In the genomic region with DNA sequence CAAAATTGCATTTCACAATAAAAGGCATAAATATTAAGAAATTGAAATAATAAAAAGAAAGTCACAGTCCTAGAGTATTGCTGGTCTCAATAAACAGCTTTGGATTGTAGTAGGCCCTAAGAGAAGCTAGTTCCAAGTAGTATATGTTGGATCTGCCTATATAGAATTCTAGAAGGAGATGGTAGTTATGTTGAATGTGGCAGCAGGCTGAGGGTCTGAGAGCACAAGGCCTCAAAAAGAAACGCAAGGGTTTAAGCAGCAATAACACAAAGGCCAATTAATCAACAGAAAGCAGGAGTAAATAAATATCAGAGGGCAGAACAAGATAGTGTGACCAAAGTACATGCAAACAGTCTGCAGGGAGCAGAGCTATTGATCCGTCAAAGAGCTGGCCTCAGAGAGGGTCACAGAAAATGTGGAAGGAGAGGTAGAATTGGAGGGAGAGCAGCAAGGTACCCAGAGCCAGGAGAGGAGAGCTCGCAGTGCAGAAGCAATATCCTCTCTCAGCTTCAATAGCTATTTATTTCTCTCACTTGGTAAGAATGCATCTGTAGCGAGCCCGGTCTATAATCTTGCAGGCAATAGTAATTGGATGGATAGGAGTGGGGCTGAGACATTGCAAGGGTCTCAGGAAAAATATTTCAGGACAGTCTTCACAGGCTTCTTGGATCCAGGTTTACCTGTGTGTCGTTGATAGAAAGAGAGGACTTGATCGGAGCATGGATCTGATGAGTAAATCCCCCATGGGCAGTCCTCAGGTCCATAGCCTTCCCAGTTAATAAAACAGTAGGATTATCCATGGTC, we compare ENCODE assay signal across 1 cellular context.
TF ChIP-seq lines count a peak whose summit lies in the region.

No MANE protein-coding gene starts in this region.

TF ChIP-seq in HepG2, 621 proteins besides CTCF, POLR2A, EP300 and RAD21 (continued from another document and continues in another):
- TF ChIP-seq IKZF5 (CRISPR knock-in tag; IDR thresholded peaks at IDR 0.05) (peak; percentile 53; the same call in 1 of the 2 replicates), ZNF263 (CRISPR knock-in tag; IDR thresholded peaks at IDR 0.05) (peak; percentile 55; the same call in 1 of the 2 replicates), FOXA1 (IDR thresholded peaks at IDR 0.05) (no peak), FOXA1 (CRISPR knock-in tag; IDR thresholded peaks at IDR 0.05) (peak; percentile 78), RCOR2 (CRISPR knock-in tag; IDR thresholded peaks at IDR 0.05) (peak; percentile 64; the same call in 1 of the 2 replicates), ONECUT2 (CRISPR knock-in tag; IDR thresholded peaks at IDR 0.05) (peak; percentile 99), BORCS8-MEF2B (CRISPR knock-in tag; IDR thresholded peaks at IDR 0.05) (peak; percentile 74; the same call in 1 of the 2 replicates), ARID5B (CRISPR knock-in tag; IDR thresholded peaks at IDR 0.05) (peak; percentile 97), ZNF761 (CRISPR knock-in tag; conservative IDR thresholded peaks at IDR 0.05) (0 out of 2 replicates have a peak, but pooled peaks have one; percentile 33), ZBTB20 (CRISPR knock-in tag; IDR thresholded peaks at IDR 0.05; ENCODE audit: borderline replicate concordance, low read depth) (peak; percentile 66; the same call in 1 of the 2 replicates), REPIN1 (CRISPR knock-in tag; IDR thresholded peaks at IDR 0.05; ENCODE audit: borderline replicate concordance, low read depth) (peak; percentile 94; the same call in 1 of the 2 replicates), ZMAT3 (CRISPR knock-in tag; conservative IDR thresholded peaks at IDR 0.05) (no peak; the same call in 1 of the 2 replicates), CSRNP1 (CRISPR knock-in tag; IDR thresholded peaks at IDR 0.05) (peak; percentile 69), ZNF792 (CRISPR knock-in tag; IDR thresholded peaks at IDR 0.05) (peak; percentile 70; the same call in 1 of the 2 replicates), ZNF569 (CRISPR knock-in tag; IDR thresholded peaks at IDR 0.05; ENCODE audit: borderline replicate concordance) (no peak), ZNF510 (CRISPR knock-in tag; IDR thresholded peaks at IDR 0.05; ENCODE audit: low read depth) (0 out of 2 replicates have a peak, but pooled peaks have one; percentile 33), ELF3 (CRISPR knock-in tag; IDR thresholded peaks at IDR 0.05) (peak; percentile 52), CBFB (CRISPR knock-in tag; IDR thresholded peaks at IDR 0.05) (peak; percentile 51; the same call in 1 of the 2 replicates), HHEX (CRISPR knock-in tag; IDR thresholded peaks at IDR 0.05) (peak; percentile 83), SKI (IDR thresholded peaks at IDR 0.05; ENCODE audit: partially characterized antibody) (peak; percentile 84), FOXP4 (CRISPR knock-in tag; IDR thresholded peaks at IDR 0.05) (peak; percentile 98), PAX8 (CRISPR knock-in tag; IDR thresholded peaks at IDR 0.05; ENCODE audit: borderline replicate concordance) (no peak)
- TF ChIP-seq, protein P1, sequence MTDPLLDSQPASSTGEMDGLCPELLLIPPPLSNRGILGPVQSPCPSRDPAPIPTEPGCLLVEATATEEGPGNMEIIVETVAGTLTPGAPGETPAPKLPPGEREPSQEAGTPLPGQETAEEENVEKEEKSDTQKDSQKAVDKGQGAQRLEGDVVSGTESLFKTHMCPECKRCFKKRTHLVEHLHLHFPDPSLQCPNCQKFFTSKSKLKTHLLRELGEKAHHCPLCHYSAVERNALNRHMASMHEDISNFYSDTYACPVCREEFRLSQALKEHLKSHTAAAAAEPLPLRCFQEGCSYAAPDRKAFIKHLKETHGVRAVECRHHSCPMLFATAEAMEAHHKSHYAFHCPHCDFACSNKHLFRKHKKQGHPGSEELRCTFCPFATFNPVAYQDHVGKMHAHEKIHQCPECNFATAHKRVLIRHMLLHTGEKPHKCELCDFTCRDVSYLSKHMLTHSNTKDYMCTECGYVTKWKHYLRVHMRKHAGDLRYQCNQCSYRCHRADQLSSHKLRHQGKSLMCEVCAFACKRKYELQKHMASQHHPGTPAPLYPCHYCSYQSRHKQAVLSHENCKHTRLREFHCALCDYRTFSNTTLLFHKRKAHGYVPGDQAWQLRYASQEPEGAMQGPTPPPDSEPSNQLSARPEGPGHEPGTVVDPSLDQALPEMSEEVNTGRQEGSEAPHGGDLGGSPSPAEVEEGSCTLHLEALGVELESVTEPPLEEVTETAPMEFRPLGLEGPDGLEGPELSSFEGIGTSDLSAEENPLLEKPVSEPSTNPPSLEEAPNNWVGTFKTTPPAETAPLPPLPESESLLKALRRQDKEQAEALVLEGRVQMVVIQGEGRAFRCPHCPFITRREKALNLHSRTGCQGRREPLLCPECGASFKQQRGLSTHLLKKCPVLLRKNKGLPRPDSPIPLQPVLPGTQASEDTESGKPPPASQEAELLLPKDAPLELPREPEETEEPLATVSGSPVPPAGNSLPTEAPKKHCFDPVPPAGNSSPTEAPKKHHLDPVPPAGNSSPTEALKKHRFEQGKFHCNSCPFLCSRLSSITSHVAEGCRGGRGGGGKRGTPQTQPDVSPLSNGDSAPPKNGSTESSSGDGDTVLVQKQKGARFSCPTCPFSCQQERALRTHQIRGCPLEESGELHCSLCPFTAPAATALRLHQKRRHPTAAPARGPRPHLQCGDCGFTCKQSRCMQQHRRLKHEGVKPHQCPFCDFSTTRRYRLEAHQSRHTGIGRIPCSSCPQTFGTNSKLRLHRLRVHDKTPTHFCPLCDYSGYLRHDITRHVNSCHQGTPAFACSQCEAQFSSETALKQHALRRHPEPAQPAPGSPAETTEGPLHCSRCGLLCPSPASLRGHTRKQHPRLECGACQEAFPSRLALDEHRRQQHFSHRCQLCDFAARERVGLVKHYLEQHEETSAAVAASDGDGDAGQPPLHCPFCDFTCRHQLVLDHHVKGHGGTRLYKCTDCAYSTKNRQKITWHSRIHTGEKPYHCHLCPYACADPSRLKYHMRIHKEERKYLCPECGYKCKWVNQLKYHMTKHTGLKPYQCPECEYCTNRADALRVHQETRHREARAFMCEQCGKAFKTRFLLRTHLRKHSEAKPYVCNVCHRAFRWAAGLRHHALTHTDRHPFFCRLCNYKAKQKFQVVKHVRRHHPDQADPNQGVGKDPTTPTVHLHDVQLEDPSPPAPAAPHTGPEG (CRISPR knock-in tag; IDR thresholded peaks at IDR 0.05): peak; percentile 23; the same call in 1 of the 2 replicates
- TF ChIP-seq, protein P2, sequence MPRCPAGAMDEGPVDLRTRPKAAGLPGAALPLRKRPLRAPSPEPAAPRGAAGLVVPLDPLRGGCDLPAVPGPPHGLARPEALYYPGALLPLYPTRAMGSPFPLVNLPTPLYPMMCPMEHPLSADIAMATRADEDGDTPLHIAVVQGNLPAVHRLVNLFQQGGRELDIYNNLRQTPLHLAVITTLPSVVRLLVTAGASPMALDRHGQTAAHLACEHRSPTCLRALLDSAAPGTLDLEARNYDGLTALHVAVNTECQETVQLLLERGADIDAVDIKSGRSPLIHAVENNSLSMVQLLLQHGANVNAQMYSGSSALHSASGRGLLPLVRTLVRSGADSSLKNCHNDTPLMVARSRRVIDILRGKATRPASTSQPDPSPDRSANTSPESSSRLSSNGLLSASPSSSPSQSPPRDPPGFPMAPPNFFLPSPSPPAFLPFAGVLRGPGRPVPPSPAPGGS (CRISPR knock-in tag; IDR thresholded peaks at IDR 0.05): 0 out of 2 replicates have a peak, but pooled peaks have one; percentile 34
- TF ChIP-seq, protein P3, sequence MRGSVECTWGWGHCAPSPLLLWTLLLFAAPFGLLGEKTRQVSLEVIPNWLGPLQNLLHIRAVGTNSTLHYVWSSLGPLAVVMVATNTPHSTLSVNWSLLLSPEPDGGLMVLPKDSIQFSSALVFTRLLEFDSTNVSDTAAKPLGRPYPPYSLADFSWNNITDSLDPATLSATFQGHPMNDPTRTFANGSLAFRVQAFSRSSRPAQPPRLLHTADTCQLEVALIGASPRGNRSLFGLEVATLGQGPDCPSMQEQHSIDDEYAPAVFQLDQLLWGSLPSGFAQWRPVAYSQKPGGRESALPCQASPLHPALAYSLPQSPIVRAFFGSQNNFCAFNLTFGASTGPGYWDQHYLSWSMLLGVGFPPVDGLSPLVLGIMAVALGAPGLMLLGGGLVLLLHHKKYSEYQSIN (CRISPR knock-in tag; IDR thresholded peaks at IDR 0.05; ENCODE audit: borderline replicate concordance): no peak
- TF ChIP-seq, protein P4, sequence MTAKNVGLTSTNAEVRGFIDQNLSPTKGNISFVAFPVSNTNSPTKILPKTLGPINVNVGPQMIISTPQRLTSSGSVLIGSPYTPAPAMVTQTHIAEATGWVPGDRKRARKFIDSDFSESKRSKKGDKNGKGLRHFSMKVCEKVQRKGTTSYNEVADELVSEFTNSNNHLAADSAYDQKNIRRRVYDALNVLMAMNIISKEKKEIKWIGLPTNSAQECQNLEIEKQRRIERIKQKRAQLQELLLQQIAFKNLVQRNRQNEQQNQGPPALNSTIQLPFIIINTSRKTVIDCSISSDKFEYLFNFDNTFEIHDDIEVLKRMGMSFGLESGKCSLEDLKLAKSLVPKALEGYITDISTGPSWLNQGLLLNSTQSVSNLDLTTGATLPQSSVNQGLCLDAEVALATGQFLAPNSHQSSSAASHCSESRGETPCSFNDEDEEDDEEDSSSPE (CRISPR knock-in tag; IDR thresholded peaks at IDR 0.05): 0 out of 2 replicates have a peak, but pooled peaks have one; percentile 55
- TF ChIP-seq, protein P5, sequence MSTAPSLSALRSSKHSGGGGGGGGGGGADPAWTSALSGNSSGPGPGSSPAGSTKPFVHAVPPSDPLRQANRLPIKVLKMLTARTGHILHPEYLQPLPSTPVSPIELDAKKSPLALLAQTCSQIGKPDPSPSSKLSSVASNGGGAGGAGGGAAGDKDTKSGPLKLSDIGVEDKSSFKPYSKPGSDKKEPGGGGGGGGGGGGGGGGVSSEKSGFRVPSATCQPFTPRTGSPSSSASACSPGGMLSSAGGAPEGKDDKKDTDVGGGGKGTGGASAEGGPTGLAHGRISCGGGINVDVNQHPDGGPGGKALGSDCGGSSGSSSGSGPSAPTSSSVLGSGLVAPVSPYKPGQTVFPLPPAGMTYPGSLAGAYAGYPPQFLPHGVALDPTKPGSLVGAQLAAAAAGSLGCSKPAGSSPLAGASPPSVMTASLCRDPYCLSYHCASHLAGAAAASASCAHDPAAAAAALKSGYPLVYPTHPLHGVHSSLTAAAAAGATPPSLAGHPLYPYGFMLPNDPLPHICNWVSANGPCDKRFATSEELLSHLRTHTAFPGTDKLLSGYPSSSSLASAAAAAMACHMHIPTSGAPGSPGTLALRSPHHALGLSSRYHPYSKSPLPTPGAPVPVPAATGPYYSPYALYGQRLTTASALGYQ (CRISPR knock-in tag; IDR thresholded peaks at IDR 0.05): peak; percentile 93
